In the genomic region with DNA sequence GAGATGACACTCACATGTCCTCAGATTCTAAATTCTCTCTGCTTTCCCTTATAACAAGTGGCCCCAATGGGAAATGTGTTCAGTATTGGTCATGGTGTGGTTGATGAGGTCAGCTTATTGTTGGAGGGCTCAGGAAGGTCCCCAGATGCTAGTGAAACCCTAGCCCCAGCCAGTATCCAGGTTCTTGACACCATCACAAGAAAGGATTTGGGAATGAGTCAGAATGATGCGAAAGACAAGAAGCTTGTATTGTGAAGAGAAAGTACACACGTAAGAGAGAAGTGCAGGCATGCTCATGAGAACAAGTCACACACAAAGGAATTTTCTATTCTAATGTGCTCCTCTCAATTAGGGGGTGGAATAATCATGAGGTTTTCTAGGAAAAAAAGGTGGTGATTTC, we compare ENCODE assay signal across 18 cellular contexts. TPM values are rescaled to one million over a fixed set of nuclear protein-coding genes. Genes with fewer than 3 reads are reported as not detected.
DNase-seq lines count a peak whose midpoint lies in the region; ATAC-seq and TF ChIP-seq lines count a peak whose summit lies in the region.
"Had no signal": no experiment of that assay in that cellular context is flagged by ENCODE, and none has a peak within 500 bp of the region (broad histone marks: within the 10 kb centered on the region; RNA-seq: fewer than 3 reads in every experiment).

No MANE protein-coding gene starts in this region.

- H3K4me1 ChIP-seq in mesendoderm (ENCODE audit: control insufficient read depth, low read depth, low read length) = no peaks in the 10 kb centered on the region
- H3K4me1 ChIP-seq: adrenal gland, pancreas had no signal

- no peak overlapping the region for H2BK120ac ChIP-seq in mesendoderm (ENCODE audit: low read depth, low read length)

- H4K8ac ChIP-seq in mesendoderm (ENCODE audit: low read depth, low read length) = no peak overlapping the region

- H3K4ac ChIP-seq in mesendoderm (ENCODE audit: low read depth, low read length) = no peak overlapping the region

- no peaks in the 10 kb centered on the region for H3K79me1 ChIP-seq in mesendoderm (ENCODE audit: low read length)

- H3K4me2 ChIP-seq in mesendoderm (ENCODE audit: low read length) = no peak overlapping the region
- H3K4me2 ChIP-seq: hepatocyte had no signal

- no peaks in the 10 kb centered on the region for H3K79me2 ChIP-seq in mesendoderm (ENCODE audit: control insufficient read depth, insufficient read depth, low read length)
- H3K79me2 ChIP-seq: hepatocyte had no signal

- no peak overlapping the region for H3K18ac ChIP-seq in mesendoderm (ENCODE audit: low read length)

- H3K36me3 ChIP-seq in brain microvascular endothelial cell (replicated peaks) = no peaks in the 10 kb centered on the region
- no peaks in the 10 kb centered on the region for H3K36me3 ChIP-seq in mesendoderm (ENCODE audit: control insufficient read depth, insufficient read depth, low read length)
- H3K36me3 ChIP-seq: adrenal gland, pancreas, WERI-Rb-1 had no signal

- TF ChIP-seq CTCF in brain microvascular endothelial cell (IDR thresholded peaks at IDR 0.05; ENCODE audit: low read depth, low read length, missing control alignments) = no peak

- in situ Hi-C loops in brain microvascular endothelial cell (cut with HindIII; ENCODE audit: low pct_ligation_motif_present, low sequenced_read_pairs) = no loop called here

- DNase-seq in AG08396 (ENCODE audit: low spot score) (peak; percentile 23), HT1080 (ENCODE audit: low read depth) (peak; percentile 96), brain microvascular endothelial cell (peak; percentile 62), mesendoderm (peak; percentile 34), DMS153 treated with DMSO at 0.1 percent for 48 hours (lab: John Stamatoyannopoulos, UW; ENCODE audit: unreplicated experiment) (no peak), NCI-H69 (lab: John Stamatoyannopoulos, UW) (no peak)
- DNase-seq in stimulated activated CD4-positive, alpha-beta T cell treated with anti-CD3 and anti-CD28 coated beads, Interleukin-4, amount 100 ng/mL, for 24 hours = no peak
- DNase-seq: adrenal gland, NCI-H2081, NCI-H526 treated with DMSO at 0.1 percent for 48 hours, pancreas, WERI-Rb-1 had no signal

- no peak overlapping the region for H2AK5ac ChIP-seq in mesendoderm (ENCODE audit: low read length)

- WGBS in mesendoderm (ENCODE audit: extremely low coverage, insufficient coverage, low lambda C conversion rate) = no CpG with 5 or more reads among the region's 2 CpGs

- no peak overlapping the region for H2BK15ac ChIP-seq in mesendoderm (replicated peaks; ENCODE audit: low read depth)

- no peak overlapping the region for H2BK5ac ChIP-seq in mesendoderm (ENCODE audit: low read length)

- H3K4me3 ChIP-seq in brain microvascular endothelial cell (ENCODE audit: low read depth, low read length) (no peak overlapping the region), mesendoderm (ENCODE audit: low read length) (no peak overlapping the region)
- H3K4me3 ChIP-seq: adrenal gland, hepatocyte, pancreas had no signal

- no peak overlapping the region for H3K56ac ChIP-seq in mesendoderm (ENCODE audit: low read length)

- H3K23ac ChIP-seq in mesendoderm (ENCODE audit: low read length) = no peak overlapping the region

- no peak for ATAC-seq in HG03108 (IDR thresholded peaks at IDR 0.05; ENCODE audit: unreplicated experiment)
- ATAC-seq: Panc1, pancreas had no signal

- H4K5ac ChIP-seq in mesendoderm (ENCODE audit: low read length) = no peak overlapping the region

- no peak overlapping the region for H3K9ac ChIP-seq in mesendoderm (ENCODE audit: low read length)

- H3K27me3 ChIP-seq in brain microvascular endothelial cell (replicated peaks) (no peaks in the 10 kb centered on the region), mesendoderm (ENCODE audit: insufficient read depth, low read length, poor library complexity) (no peaks in the 10 kb centered on the region)
- H3K27me3 ChIP-seq: adrenal gland, hepatocyte, pancreas had no signal

- peak overlapping the region; percentile 26 for H3K27ac ChIP-seq in brain microvascular endothelial cell
- no peak overlapping the region for H3K27ac ChIP-seq in mesendoderm (ENCODE audit: low read depth, low read length)
- H3K27ac ChIP-seq: adrenal gland, hepatocyte, pancreas, WERI-Rb-1 had no signal

RNA-seq across cellular contexts. Expression of gene TRPC6, which starts 34.9 kb away (rescaled TPM):
- total RNA-seq in HT1080 (2014; rRNA removed; shearing (Covaris generic)) = 0.10 and 0.11 TPM in 2 replicates
- polyA plus RNA-seq in HT1080 (2015; cell fraction: cytosol; rRNA removed) = 0.30 and 0.42 TPM in 2 replicates
- polyA plus RNA-seq in HT1080 (2015; cell fraction: nucleus; rRNA removed) = 0.16 and 0.57 TPM in 2 replicates
- 0.17 TPM for polyA plus RNA-seq in mesendoderm (2013, experiment 1 of 2)
- 0.15 TPM for polyA plus RNA-seq in mesendoderm (2013, experiment 2 of 2)
- total RNA-seq: activated T-helper 1 cell treated with anti-CD3 and anti-CD28 coated beads, Interleukin-12 subunit alpha, Interleukin-12 subunit beta, Interleukin-2, Interleukin-4 antibody, amounts not matched to agents 30 ng/mL and 10 ng/mL and 1 ng/mL, durations not matched to agents 14 hours and 24 hours and 36 hours; B cell; HT-29 had no signal

Comparison
In these comparisons a context has a peak if more than half of its experiments do, and no peak if none do; other contexts are left out.
1. DNase-seq: peak in AG08396 (single experiment), HT1080 (single experiment), brain microvascular endothelial cell (single experiment) and mesendoderm (single experiment); none in stimulated activated CD4-positive, alpha-beta T cell treated with anti-CD3 and anti-CD28 coated beads, Interleukin-4, amount 100 ng/mL, for 24 hours (single experiment), DMS153 treated with DMSO at 0.1 percent for 48 hours (single experiment) and NCI-H69 (single experiment).